ENCODE assay signal across 21 cellular contexts in the genomic region with DNA sequence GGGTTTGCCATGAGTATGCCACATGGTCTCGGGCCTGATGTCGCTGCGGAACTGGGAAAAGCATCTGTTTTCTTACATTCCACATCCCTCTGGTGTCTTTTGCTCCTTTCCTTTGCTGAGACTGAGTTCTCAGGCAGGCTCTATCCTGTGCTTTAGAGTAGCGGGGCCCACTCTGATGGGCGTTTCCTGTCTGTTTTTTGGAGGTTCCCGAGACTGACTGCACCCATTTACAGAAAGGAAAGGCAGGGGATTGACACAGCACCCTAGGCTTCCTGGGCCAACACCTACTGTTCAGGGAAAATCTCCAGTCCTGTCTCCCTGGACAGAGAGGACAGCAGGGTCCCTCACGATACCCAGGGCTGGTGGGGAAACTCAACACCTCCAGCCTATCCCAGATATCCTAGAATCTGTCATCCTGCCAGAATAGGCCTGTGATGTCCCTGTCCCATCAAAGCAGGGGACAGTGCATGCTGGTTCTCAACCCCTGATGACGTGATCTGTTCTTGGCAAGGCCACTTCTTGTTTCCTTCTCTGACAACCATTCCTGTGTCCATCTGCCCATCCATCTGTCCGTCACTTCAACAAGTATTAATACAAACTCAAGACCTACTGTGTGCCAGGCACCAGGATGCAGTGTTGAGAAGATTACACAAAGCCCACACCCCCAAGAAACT. TPM values are rescaled to one million over a fixed set of nuclear protein-coding genes. Genes with fewer than 3 reads are reported as not detected.
DNase-seq lines count a peak whose midpoint lies in the region; ATAC-seq and TF ChIP-seq lines count a peak whose summit lies in the region.
"Had no signal": no experiment of that assay in that cellular context is flagged by ENCODE, and none has a peak within 500 bp of the region (broad histone marks: within the 10 kb centered on the region; RNA-seq: fewer than 3 reads in every experiment).

No MANE protein-coding gene starts in this region.

- H3K9me3 ChIP-seq in suprapubic skin = no peaks in the 10 kb centered on the region

- H3K27ac ChIP-seq in cingulate gyrus (ENCODE audit: low read depth, low read length) = peak overlapping the region; percentile 51
- peak overlapping the region; percentile 60 for H3K27ac ChIP-seq in layer of hippocampus (ENCODE audit: low read depth, low read length)
- peak overlapping the region; percentile 10 for H3K27ac ChIP-seq in suprapubic skin
- H3K27ac ChIP-seq: brain microvascular endothelial cell had no signal

- no peaks in the 10 kb centered on the region for H3K27me3 ChIP-seq in layer of hippocampus (ENCODE audit: control insufficient read depth, insufficient read depth, low read length)
- H3K27me3 ChIP-seq in suprapubic skin = no peaks in the 10 kb centered on the region
- H3K27me3 ChIP-seq: brain microvascular endothelial cell had no signal

- H3K4me1 ChIP-seq in suprapubic skin = peaks cover 14% of the 10 kb centered on the region

- peak; percentile 50 for DNase-seq in DMS 273 (lab: John Stamatoyannopoulos, UW; ENCODE audit: unreplicated experiment)
- DNase-seq in DMS 273 treated with DMSO at 0.1 percent for 48 hours (lab: John Stamatoyannopoulos, UW) = no peak
- no peak for DNase-seq in suprapubic skin (ENCODE audit: low spot score in 2 of 2)
- no peak for DNase-seq in left lobe of liver (ENCODE audit: low spot score)
- DNase-seq in NCI-H82 treated with DMSO at 0.1 percent for 48 hours (lab: John Stamatoyannopoulos, UW; ENCODE audit: unreplicated experiment) = no peak
- DNase-seq: 8988T; activated CD4-positive, alpha-beta T cell treated with anti-CD3 and anti-CD28 coated beads for 48 hours; activated CD8-positive, alpha-beta memory T cell treated with anti-CD3 and anti-CD28 coated beads, Interleukin-2, amount 10 ng/mL, durations not matched to agents 7 days and 5 days; activated naive CD8-positive, alpha-beta T cell treated with anti-CD3 and anti-CD28 coated beads, Interleukin-2, amount 10 ng/mL, durations not matched to agents 7 days and 5 days; brain microvascular endothelial cell; GDM1; MM.1S; naive thymus-derived CD4-positive, alpha-beta T cell; NCI-H187; NCI-H2227 treated with DMSO at 0.1 percent for 48 hours; NCI-H82; stimulated activated CD4-positive, alpha-beta T cell treated with anti-CD3 and anti-CD28 coated beads, Interleukin-2, amount 100 ng/mL, for 24 hours had no signal

- no peak for TF ChIP-seq POLR2A in suprapubic skin (IDR thresholded peaks at IDR 0.05)

- H3K4me3 ChIP-seq in suprapubic skin = no peak overlapping the region
- H3K4me3 ChIP-seq: GM23338 had no signal

- no peak for TF ChIP-seq EP300 in suprapubic skin (IDR thresholded peaks at IDR 0.05)

- 80% methylated on average over 8 of the region's 9 CpGs for WGBS in suprapubic skin

- TF ChIP-seq CTCF in suprapubic skin (IDR thresholded peaks at IDR 0.05) = no peak

- no peak for ATAC-seq in left lobe of liver
- no peak for ATAC-seq in GM19035 (IDR thresholded peaks at IDR 0.05; ENCODE audit: unreplicated experiment)
- ATAC-seq: activated CD8-positive, alpha-beta memory T cell treated with anti-CD3 and anti-CD28 coated beads, Interleukin-2, amount 10 ng/mL, durations not matched to agents 7 days and 5 days; GM23338; naive thymus-derived CD4-positive, alpha-beta T cell had no signal

- no peaks in the 10 kb centered on the region for H3K36me3 ChIP-seq in suprapubic skin
- H3K36me3 ChIP-seq: brain microvascular endothelial cell had no signal

RNA-seq across cellular contexts. Expression of a gene that starts 42.2 kb away (rescaled TPM):
- 1,000 to 10,000 TPM; 2,659 to 6,485 (median 4,163) TPM for total RNA-seq in suprapubic skin
- total RNA-seq in left lobe of liver = 264 TPM

RNA-seq across cellular contexts. Expression of a gene that starts 57.8 kb away (rescaled TPM):
- total RNA-seq in suprapubic skin (1 to 10 TPM in 3 of 4 donors, under 1 TPM in 1; 0.52 to 4.7 (median 3.3) TPM), left lobe of liver (0.18 TPM)

Comparison
In these comparisons a context has a peak if more than half of its experiments do, and no peak if none do; other contexts are left out.
1. H3K27ac ChIP-seq: peak in every context shown above with its lines; median percentile 60 in layer of hippocampus; 51 in cingulate gyrus; 10 in suprapubic skin.
2. RNA of a gene that starts 42.2 kb away (total RNA-seq): 2,659 to 6,485 TPM in suprapubic skin; 264 TPM in left lobe of liver (single experiment); every median in the first group is over 10 times any median in the second.